In genomic region chr7:26664735-26665420, GRCh38 we compare ENCODE assay signal across 1 cellular context.
TF ChIP-seq lines count a peak whose summit lies in the region.

No MANE protein-coding gene starts in this region.

TF ChIP-seq in SK-N-SH, 30 proteins besides CTCF, POLR2A, EP300 and RAD21 (continued from another document):
- TF ChIP-seq MXI1 (IDR thresholded peaks at IDR 0.05; ENCODE audit: low read depth, low read length) (no peak), YY1 (IDR thresholded peaks at IDR 0.05; ENCODE audit: low read depth) (no peak), TCF12 (IDR thresholded peaks at IDR 0.05) (no peak), GATA2 (CRISPR knock-in tag; IDR thresholded peaks at IDR 0.05) (no peak), FOSL2 (IDR thresholded peaks at IDR 0.05; ENCODE audit: borderline replicate concordance, low read depth) (no peak), POLR2AphosphoS5 (IDR thresholded peaks at IDR 0.05; ENCODE audit: low read depth, low read length) (no peak)
